Comparison of ENCODE assay signal across 18 cellular contexts in the genomic region with DNA sequence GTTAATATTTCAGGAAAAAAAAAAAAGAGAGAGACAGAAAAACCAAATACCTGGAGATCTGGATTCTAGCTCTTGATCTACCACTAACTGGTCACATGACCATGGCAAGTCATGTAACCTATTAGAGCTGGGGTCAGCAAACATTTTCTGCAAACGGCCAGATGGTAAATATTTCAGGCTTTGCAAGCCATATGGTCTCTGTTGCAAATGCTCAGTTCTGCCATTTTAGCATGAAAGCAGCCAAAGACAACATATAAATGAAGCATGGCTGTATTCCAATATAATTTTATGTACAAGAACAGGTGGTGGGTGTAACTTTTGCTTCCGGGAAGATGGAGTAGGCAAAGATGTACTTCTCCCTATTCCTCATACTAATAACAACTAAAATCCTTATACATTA.
"Had no signal": no experiment of that assay in that cellular context is flagged by ENCODE, and none has a peak within 500 bp of the region (broad histone marks: within the 10 kb centered on the region; RNA-seq: fewer than 3 reads in every experiment).

No MANE protein-coding gene starts in this region.

- H3K27ac ChIP-seq: body of pancreas, foreskin keratinocyte, lower lobe of right lung, psoas muscle, right lobe of liver, stomach, thoracic aorta had no signal

- ATAC-seq: activated CD8-positive, alpha-beta T cell treated with anti-CD3 and anti-CD28 coated beads for 36 hours; activated naive CD4-positive, alpha-beta T cell treated with anti-CD3 and anti-CD28 coated beads, Interleukin-2, amount 50 U/mL, for 72 hours; body of pancreas; foreskin keratinocyte; lower lobe of right lung; psoas muscle; right lobe of liver had no signal

- H3K4me3 ChIP-seq: body of pancreas, lower lobe of right lung, psoas muscle, right lobe of liver, stomach, thoracic aorta had no signal

- H3K27me3 ChIP-seq: body of pancreas, foreskin keratinocyte, right lobe of liver, stomach had no signal

- DNase-seq: activated B cell treated with CpG ODN at 0.5 μM for 24 hours; activated CD4-positive, alpha-beta T cell treated with anti-CD3 and anti-CD28 coated beads for 48 hours; activated CD8-positive, alpha-beta T cell treated with anti-CD3 and anti-CD28 coated beads for 36 hours; activated gamma-delta T cell; activated T-cell treated with anti-CD3 and anti-CD28 coated beads, Interleukin-2, amount 50 U/mL, for 48 hours; amygdala; body of pancreas; central memory CD4-positive, alpha-beta T cell; effector memory CD4-positive, alpha-beta T cell; foreskin keratinocyte; immature natural killer cell; lower lobe of right lung; psoas muscle; right lobe of liver; stimulated activated CD4-positive, alpha-beta T cell treated with anti-CD3 and anti-CD28 coated beads, Interleukin-1b, Interleukin-23, amount 100 ng/mL, for 48 hours; stomach had no signal

- H3K9me3 ChIP-seq: body of pancreas, lower lobe of right lung, psoas muscle, right lobe of liver, stomach, thoracic aorta had no signal

- H3K4me1 ChIP-seq: foreskin keratinocyte, right lobe of liver had no signal
